In genomic region chr11:62918531-62918930, GRCh38 we compare ENCODE assay signal across 1 cellular context.
TF ChIP-seq lines count a peak whose summit lies in the region.

No MANE protein-coding gene starts in this region.

TF ChIP-seq in GM23338, 12 proteins besides CTCF, POLR2A, EP300 and RAD21:
- TF ChIP-seq JUNB (IDR thresholded peaks at IDR 0.05; ENCODE audit: unreplicated experiment) = no peak
- TF ChIP-seq, protein P1, sequence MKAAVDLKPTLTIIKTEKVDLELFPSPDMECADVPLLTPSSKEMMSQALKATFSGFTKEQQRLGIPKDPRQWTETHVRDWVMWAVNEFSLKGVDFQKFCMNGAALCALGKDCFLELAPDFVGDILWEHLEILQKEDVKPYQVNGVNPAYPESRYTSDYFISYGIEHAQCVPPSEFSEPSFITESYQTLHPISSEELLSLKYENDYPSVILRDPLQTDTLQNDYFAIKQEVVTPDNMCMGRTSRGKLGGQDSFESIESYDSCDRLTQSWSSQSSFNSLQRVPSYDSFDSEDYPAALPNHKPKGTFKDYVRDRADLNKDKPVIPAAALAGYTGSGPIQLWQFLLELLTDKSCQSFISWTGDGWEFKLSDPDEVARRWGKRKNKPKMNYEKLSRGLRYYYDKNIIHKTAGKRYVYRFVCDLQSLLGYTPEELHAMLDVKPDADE (IDR thresholded peaks at IDR 0.05) = no peak
- TF ChIP-seq CREB1 (CRISPR knock-in tag; IDR thresholded peaks at IDR 0.05; ENCODE audit: low read depth) = no peak
- no peak for TF ChIP-seq NANOG (IDR thresholded peaks at IDR 0.05; ENCODE audit: borderline replicate concordance)
- TF ChIP-seq EZH2 (IDR thresholded peaks at IDR 0.05; ENCODE audit: low read depth, unreplicated experiment) = no peak
- TF ChIP-seq ZNF114 (CRISPR knock-in tag; IDR thresholded peaks at IDR 0.05) = no peak
- no peak for TF ChIP-seq ZNF462 (CRISPR knock-in tag; IDR thresholded peaks at IDR 0.05)
- TF ChIP-seq EZH2phosphoT487 (IDR thresholded peaks at IDR 0.05; ENCODE audit: unreplicated experiment) = no peak
TF ChIP-seq in GM23338: peak in this region for 0.
